Comparison of ENCODE assay signal across 14 cellular contexts in genomic region chr16:69190046-69190588, GRCh38. TPM values are rescaled to one million over a fixed set of nuclear protein-coding genes. Genes with fewer than 3 reads are reported as not detected.
DNase-seq lines count a peak whose midpoint lies in the region; ATAC-seq, FAIRE-seq and TF ChIP-seq lines count a peak whose summit lies in the region.
"Had no signal": no experiment of that assay in that cellular context is flagged by ENCODE, and none has a peak within 500 bp of the region (broad histone marks: within the 10 kb centered on the region; RNA-seq: fewer than 3 reads in every experiment).

No MANE protein-coding gene starts in this region.

- no TSS peak for BruUV-seq in K562 (replicated peaks; lab: Mats Ljungman, UMichigan)

- no peak overlapping the region for H3K9ac ChIP-seq in KMS-11
- H3K9ac ChIP-seq in K562 (ENCODE audit: insufficient read depth in 1 of 2, low read depth in 2 of 2, low read length in 2 of 2), result no peak overlapping the region
- H3K9ac ChIP-seq in neural cell (ENCODE audit: low read length), result no peak overlapping the region

- H3F3A ChIP-seq in neural cell (ENCODE audit: insufficient read depth, low read length, poor library complexity, severe bottlenecking), result peaks cover 7% of the 10 kb centered on the region

- no peaks in the 10 kb centered on the region for H3K9me2 ChIP-seq in neural cell (ENCODE audit: insufficient read depth, low read length)

- H3K4me1 Mint-ChIP-seq in CD4-positive, alpha-beta memory T cell, result peaks cover 34 to 73% (median 56%) of the 10 kb centered on the region in 4 donors

- no peak for TF ChIP-seq CTCF in KMS-11 (conservative IDR thresholded peaks at IDR 0.05; ENCODE audit: low read depth, low read length)
- TF ChIP-seq CTCF in K562 (IDR thresholded peaks at IDR 0.05 in 2 of 3, conservative IDR thresholded peaks at IDR 0.05 in 1 of 3; ENCODE audit: insufficient read depth in 2 of 3, low read depth in 1 of 3, low read length in 3 of 3), result no peak
- TF ChIP-seq CTCF in neural cell (IDR thresholded peaks at IDR 0.05; ENCODE audit: poor library complexity, severe bottlenecking), result no peak

- H3K27me3 Mint-ChIP-seq in CD4-positive, alpha-beta memory T cell, result peaks cover 0 to 2% of the 10 kb centered on the region in 2 donors

- no peak for FAIRE-seq in K562 (lab: Jason Lieb, UNC)

- no peak for TF ChIP-seq POLR2A in K562 (conservative IDR thresholded peaks at IDR 0.05)

- peak overlapping the region in 1 of 7 donors; percentile 23 for H3K27ac Mint-ChIP-seq in CD4-positive, alpha-beta memory T cell

- H3K9me1 ChIP-seq in K562 (ENCODE audit: control insufficient read depth, insufficient read depth, low read length), result no peaks in the 10 kb centered on the region

- peaks cover 56% of the 10 kb centered on the region for H3K4me1 ChIP-seq in CD4-positive, alpha-beta memory T cell (ENCODE audit: insufficient read depth, low read length)
- peaks cover 46% of the 10 kb centered on the region for H3K4me1 ChIP-seq in KMS-11 (ENCODE audit: low read depth, poor library complexity, severe bottlenecking)
- H3K4me1 ChIP-seq in K562 (replicated peaks in 1 of 2; ENCODE audit: control insufficient read depth in 2 of 2, insufficient read depth in 2 of 2, low read length in 2 of 2), result peaks cover 15 to 19% of the 10 kb centered on the region in 2 experiments

- H3K4me3 Mint-ChIP-seq in CD4-positive, alpha-beta memory T cell, result peak overlapping the region in 5 of 8 donors; percentile 4 to 74 (median 52)

- H3K36me3 Mint-ChIP-seq in CD4-positive, alpha-beta memory T cell, result peaks cover 8 to 11% of the 10 kb centered on the region in 2 donors

- 71% methylated on average over 2 of the region's 2 CpGs for WGBS in K562 (ENCODE audit: insufficient coverage, low coverage, missing lambda C conversion rate)

- in situ Hi-C loops in K562 (cut with MboI), result no loop called here

- no peak overlapping the region for H3K27ac ChIP-seq in CD4-positive, alpha-beta memory T cell (ENCODE audit: low read depth, low read length)
- H3K27ac ChIP-seq in KMS-11 (no peak overlapping the region), K562 (ENCODE audit: extremely low read depth, low read depth, low read length) (no peak overlapping the region), neural cell (ENCODE audit: low read length) (no peak overlapping the region)
- H3K27ac ChIP-seq: gastrocnemius medialis had no signal

- intact Hi-C loops in CD4-positive, alpha-beta memory T cell (cut with micrococcal nuclease), result no loop called here
- intact Hi-C loops in K562 (cut with micrococcal nuclease), result no loop called here
- intact Hi-C loops in Right ventricle myocardium superior (cut with DNase I), result loop anchor here (10.0 kb wide), 1 partner anchor 55 kb away; the partner anchor contains the start of genes CHTF8 and UTP4

- no peaks in the 10 kb centered on the region for H3K36me3 ChIP-seq in CD4-positive, alpha-beta memory T cell (ENCODE audit: insufficient read depth, low read length)
- no peaks in the 10 kb centered on the region for H3K36me3 ChIP-seq in KMS-11 (ENCODE audit: insufficient read depth)
- H3K36me3 ChIP-seq in K562 (ENCODE audit: control insufficient read depth, insufficient read depth, low read length), result no peaks in the 10 kb centered on the region
- H3K36me3 ChIP-seq in neural cell (ENCODE audit: insufficient read depth, low read length), result no peaks in the 10 kb centered on the region
- H3K36me3 ChIP-seq: gastrocnemius medialis, stomach had no signal

- no peak overlapping the region for H2AFZ ChIP-seq in KMS-11 (ENCODE audit: low read depth)
- H2AFZ ChIP-seq in K562 (ENCODE audit: low read depth, low read length), result no peak overlapping the region
- no peak overlapping the region for H2AFZ ChIP-seq in neural cell (ENCODE audit: low read depth, low read length)

- H3K4me2 ChIP-seq in KMS-11 (peak overlapping the region; percentile 94), K562 (ENCODE audit: insufficient read depth, low read length) (no peak overlapping the region), neural cell (ENCODE audit: low read length) (no peak overlapping the region)

- H3K9me3 Mint-ChIP-seq in CD4-positive, alpha-beta memory T cell, result no peaks in the 10 kb centered on the region

- H3K79me2 ChIP-seq in KMS-11 (ENCODE audit: insufficient read depth, low read depth) (peaks cover 32% of the 10 kb centered on the region), K562 (ENCODE audit: control insufficient read depth, insufficient read depth, low read length) (peaks cover 13% of the 10 kb centered on the region), neural cell (replicated peaks; ENCODE audit: insufficient read depth, low read length) (peaks cover 38% of the 10 kb centered on the region)

- DNase-seq in CD4-positive, alpha-beta memory T cell, result no peak
- DNase-seq in K562 (ENCODE audit: extremely low read depth in 1 of 4, low spot score in 3 of 4) (no peak), Right ventricle myocardium superior (no peak)
- DNase-seq: amniotic stem cell, COR-L47, gastrocnemius medialis, kidney glomerular epithelial cell, NCI-H446 treated with DMSO at 0.1 percent for 48 hours, stomach, T1000 had no signal

- no peaks in the 10 kb centered on the region for H3K9me3 ChIP-seq in CD4-positive, alpha-beta memory T cell (ENCODE audit: control insufficient read depth in 1 of 2, low read length in 2 of 2)
- H3K9me3 ChIP-seq in K562 (replicated peaks; ENCODE audit: control insufficient read depth, insufficient read depth, low read depth, low read length), result no peaks in the 10 kb centered on the region
- H3K9me3 ChIP-seq in neural cell (ENCODE audit: low read length), result no peaks in the 10 kb centered on the region
- H3K9me3 ChIP-seq: gastrocnemius medialis, stomach had no signal

- no peaks in the 10 kb centered on the region for H3K27me3 ChIP-seq in CD4-positive, alpha-beta memory T cell (ENCODE audit: insufficient read depth, low read length)
- no peaks in the 10 kb centered on the region for H3K27me3 ChIP-seq in KMS-11 (ENCODE audit: insufficient read depth, low read depth)
- no peaks in the 10 kb centered on the region for H3K27me3 ChIP-seq in K562 (ENCODE audit: control insufficient read depth in 2 of 2, insufficient read depth in 2 of 2, low read length in 2 of 2)
- no peaks in the 10 kb centered on the region for H3K27me3 ChIP-seq in neural cell (ENCODE audit: insufficient read depth, low read depth, low read length)
- H3K27me3 ChIP-seq: gastrocnemius medialis, stomach had no signal

- H4K20me1 ChIP-seq in KMS-11 (ENCODE audit: insufficient read depth) (no peaks in the 10 kb centered on the region), K562 (replicated peaks; ENCODE audit: control insufficient read depth, insufficient read depth, low read length) (no peaks in the 10 kb centered on the region; the same call in 1 of the 2 replicates), neural cell (ENCODE audit: insufficient read depth) (no peaks in the 10 kb centered on the region)

- H3K4me3 ChIP-seq in CD4-positive, alpha-beta memory T cell (ENCODE audit: low read length in 2 of 2), result no peak overlapping the region
- H3K4me3 ChIP-seq in KMS-11 (IDR thresholded peaks at IDR 0.05; ENCODE audit: insufficient read depth, low read depth, low read length) (no peak overlapping the region), K562 (no peak overlapping the region), neural cell (ENCODE audit: low read length) (peak overlapping the region; percentile 84)
- H3K4me3 ChIP-seq: gastrocnemius medialis had no signal

- no peak for TF ChIP-seq RAD21 in K562 (CRISPR knock-in tag; conservative IDR thresholded peaks at IDR 0.05 in 1 of 2, IDR thresholded peaks at IDR 0.05 in 1 of 2)
- no peak for TF ChIP-seq RAD21 in neural cell (conservative IDR thresholded peaks at IDR 0.05)

- CTCF ChIA-PET in CD4-positive, alpha-beta memory T cell (lab: Charles Lee; ENCODE audit: partially characterized antibody), result no interaction called here
- CTCF ChIA-PET in K562 (lab: Yijun Ruan, JAX; ENCODE audit: low intra/inter-chr PET ratio), result no interaction called here

- ATAC-seq in K562 (no peak), Right ventricle myocardium superior (ENCODE audit: poor library complexity) (no peak), GM18858 (IDR thresholded peaks at IDR 0.05; ENCODE audit: unreplicated experiment) (no peak), GM21576 (IDR thresholded peaks at IDR 0.05; ENCODE audit: unreplicated experiment) (no peak)
- ATAC-seq: gastrocnemius medialis had no signal

- TF ChIP-seq EP300 in K562 (IDR thresholded peaks at IDR 0.05; ENCODE audit: low read length) (no peak), neural cell (conservative IDR thresholded peaks at IDR 0.05; ENCODE audit: poor library complexity, severe bottlenecking) (no peak)

- POLR2A ChIA-PET in CD4-positive, alpha-beta memory T cell (lab: Charles Lee; ENCODE audit: partially characterized antibody), result no interaction called here
- POLR2A ChIA-PET in K562 (lab: Yijun Ruan, JAX), result interaction anchor here (0.6 to 1.5 kb wide), 3 partner anchors 8 to 282 kb away, joined by 3 read pairs; no protein-coding TSS in a partner anchor

RNA-seq across cellular contexts. Expression of gene SNTB2, which starts 3.2 kb away (rescaled TPM):
- 10 to 100 TPM; 15.4 to 21.2 TPM for total RNA-seq in CD4-positive, alpha-beta memory T cell
- 10 to 100 TPM in 1 of 2 donors, 1 to 10 TPM in 1; 4.5 to 19.1 TPM for polyA plus RNA-seq in CD4-positive, alpha-beta memory T cell
- total RNA-seq in K562 (2011; cell fraction: chromatin; rRNA removed; ENCODE audit: low replicate concordance), result 14.8 and 24.0 TPM in 2 replicates
- total RNA-seq in K562 (2011; cell fraction: nucleolus; rRNA removed), result 8.5 and 12.0 TPM in 2 replicates
- 7.2 and 14.4 TPM in 2 replicates for total RNA-seq in K562 (2011; cell fraction: nucleoplasm; rRNA removed)
- total RNA-seq in K562 (2014; rRNA removed) (6.9 and 15.5 TPM in 2 replicates), K562 (2014; rRNA removed; fragmentation: Illumina TruSeq; extraction: Trizol) (5.7 and 7.2 TPM in 2 replicates), K562 (2015; rRNA removed; fragmentation: Illumina TruSeq; extraction: Trizol) (6.3 TPM in 2 replicates), K562 (2021) (13.7 and 14.1 TPM in 2 replicates), Right ventricle myocardium superior (12.3 TPM)
- polyA plus RNA-seq in K562 (2011; rRNA removed) (7.6 and 9.5 TPM in 2 replicates), K562 (2014; fragmentation: Illumina TruSeq; extraction: Trizol) (3.4 and 3.9 TPM in 2 replicates), K562 (2014; fragmentation: Nextera tagmentation; extraction: Ambion mirVana) (1 to 10 TPM; 1.2 to 1.9 TPM), K562 (2014; rRNA removed) (4.1 and 4.4 TPM in 2 replicates), neural cell (7.0 and 8.2 TPM in 2 replicates)
- 4.5 and 4.8 TPM in 2 replicates for polyA plus RNA-seq in K562 (2011; cell fraction: cytosol; rRNA removed)
- 15.6 and 17.4 TPM in 2 replicates for polyA plus RNA-seq in K562 (2011; cell fraction: nucleus; rRNA removed)
- polyA plus RNA-seq in K562 (2012), result 2.5 and 4.1 TPM in 2 replicates
- polyA minus RNA-seq in K562 (2011; rRNA and poly(A)+ RNA removed), result 10.0 and 12.0 TPM in 2 replicates
- polyA minus RNA-seq in K562 (2011; cell fraction: cytosol; rRNA and poly(A)+ RNA removed), result 7.0 and 10.4 TPM in 2 replicates
- polyA minus RNA-seq in K562 (2011; cell fraction: nucleus; rRNA and poly(A)+ RNA removed), result 4.4 and 10.4 TPM in 2 replicates
- polyA minus RNA-seq in neural cell, result 14.1 and 18.3 TPM in 2 replicates

RNA-seq across cellular contexts. Expression of gene UTP4, which starts 57.7 kb away (rescaled TPM):
- 10 to 100 TPM; 36.9 to 37.0 TPM for total RNA-seq in CD4-positive, alpha-beta memory T cell
- polyA plus RNA-seq in CD4-positive, alpha-beta memory T cell, result 10 to 100 TPM; 64.8 to 96.5 TPM
- 147 and 152 TPM in 2 replicates for total RNA-seq in K562 (2011; cell fraction: chromatin; rRNA removed; ENCODE audit: low replicate concordance)
- 65.1 and 69.4 TPM in 2 replicates for total RNA-seq in K562 (2011; cell fraction: nucleolus; rRNA removed)
- total RNA-seq in K562 (2011; cell fraction: nucleoplasm; rRNA removed), result 79.9 and 80.1 TPM in 2 replicates
- total RNA-seq in K562 (2014; rRNA removed) (46.1 and 51.8 TPM in 2 replicates), K562 (2014; rRNA removed; fragmentation: Illumina TruSeq; extraction: Trizol) (49.8 and 53.7 TPM in 2 replicates), K562 (2015; rRNA removed; fragmentation: Illumina TruSeq; extraction: Trizol) (50.7 and 55.3 TPM in 2 replicates), K562 (2021) (140 and 145 TPM in 2 replicates), Right ventricle myocardium superior (24.1 TPM)
- polyA plus RNA-seq in K562 (2011; rRNA removed) (134 and 203 TPM in 2 replicates), K562 (2014; fragmentation: Illumina TruSeq; extraction: Trizol) (157 and 191 TPM in 2 replicates), K562 (2014; fragmentation: Nextera tagmentation; extraction: Ambion mirVana) (100 to 1,000 TPM; 152 to 195 TPM), K562 (2014; rRNA removed) (116 and 138 TPM in 2 replicates), neural cell (18.5 and 23.6 TPM in 2 replicates)
- polyA plus RNA-seq in K562 (2011; cell fraction: cytosol; rRNA removed), result 143 and 174 TPM in 2 replicates
- 104 TPM in 2 replicates for polyA plus RNA-seq in K562 (2011; cell fraction: nucleus; rRNA removed)
- 83.1 and 121 TPM in 2 replicates for polyA plus RNA-seq in K562 (2012)
- 216 and 350 TPM in 2 replicates for polyA minus RNA-seq in K562 (2011; rRNA and poly(A)+ RNA removed)
- 68.4 and 96.7 TPM in 2 replicates for polyA minus RNA-seq in K562 (2011; cell fraction: cytosol; rRNA and poly(A)+ RNA removed)
- 32.4 and 52.9 TPM in 2 replicates for polyA minus RNA-seq in K562 (2011; cell fraction: nucleus; rRNA and poly(A)+ RNA removed)
- polyA minus RNA-seq in neural cell, result 30.6 and 35.1 TPM in 2 replicates

RNA-seq across cellular contexts. Expression of gene CHTF8, which starts 57.7 kb away (rescaled TPM):
- 100 to 1,000 TPM; 141 TPM for total RNA-seq in CD4-positive, alpha-beta memory T cell
- polyA plus RNA-seq in CD4-positive, alpha-beta memory T cell, result 100 to 1,000 TPM; 160 to 231 TPM
- total RNA-seq in K562 (2011; cell fraction: chromatin; rRNA removed; ENCODE audit: low replicate concordance), result 68.1 and 102 TPM in 2 replicates
- total RNA-seq in K562 (2011; cell fraction: nucleolus; rRNA removed), result 51.5 and 64.2 TPM in 2 replicates
- 54.0 and 55.2 TPM in 2 replicates for total RNA-seq in K562 (2011; cell fraction: nucleoplasm; rRNA removed)
- total RNA-seq in K562 (2014; rRNA removed), result 45.9 and 54.0 TPM in 2 replicates
- total RNA-seq in K562 (2014; rRNA removed; fragmentation: Illumina TruSeq; extraction: Trizol), result 99.5 and 108 TPM in 2 replicates
- 108 and 114 TPM in 2 replicates for total RNA-seq in K562 (2015; rRNA removed; fragmentation: Illumina TruSeq; extraction: Trizol)
- 115 and 118 TPM in 2 replicates for total RNA-seq in K562 (2021)
- polyA plus RNA-seq in K562 (2011; rRNA removed), result 113 and 137 TPM in 2 replicates
- 152 and 175 TPM in 2 replicates for polyA plus RNA-seq in K562 (2011; cell fraction: cytosol; rRNA removed)
- polyA plus RNA-seq in K562 (2011; cell fraction: nucleus; rRNA removed), result 68.8 and 84.4 TPM in 2 replicates
- 104 and 123 TPM in 2 replicates for polyA plus RNA-seq in K562 (2012)
- polyA plus RNA-seq in K562 (2014; fragmentation: Illumina TruSeq; extraction: Trizol), result 163 and 199 TPM in 2 replicates
- 10 to 100 TPM; 20.2 to 21.5 TPM for polyA plus RNA-seq in K562 (2014; fragmentation: Nextera tagmentation; extraction: Ambion mirVana)
- 119 and 135 TPM in 2 replicates for polyA plus RNA-seq in K562 (2014; rRNA removed)
- polyA minus RNA-seq in K562 (2011; rRNA and poly(A)+ RNA removed), result 72.2 and 93.8 TPM in 2 replicates
- polyA minus RNA-seq in K562 (2011; cell fraction: cytosol; rRNA and poly(A)+ RNA removed), result 58.9 and 64.5 TPM in 2 replicates
- 16.3 and 30.5 TPM in 2 replicates for polyA minus RNA-seq in K562 (2011; cell fraction: nucleus; rRNA and poly(A)+ RNA removed)
- 109 and 133 TPM in 2 replicates for polyA plus RNA-seq in neural cell
- polyA minus RNA-seq in neural cell, result 100 and 119 TPM in 2 replicates
- total RNA-seq in Right ventricle myocardium superior, result 52.5 TPM
